Comparison of ENCODE assay signal across 28 cellular contexts in genomic region chr2:223032187-223033142, GRCh38. TPM values are rescaled to one million over a fixed set of nuclear protein-coding genes. Genes with fewer than 3 reads are reported as not detected.
DNase-seq lines count a peak whose midpoint lies in the region; ATAC-seq, FAIRE-seq and TF ChIP-seq lines count a peak whose summit lies in the region.
"Had no signal": no experiment of that assay in that cellular context is flagged by ENCODE, and none has a peak within 500 bp of the region (broad histone marks: within the 10 kb centered on the region; RNA-seq: fewer than 3 reads in every experiment).

No MANE protein-coding gene starts in this region.

- H3K9ac ChIP-seq in K562 (ENCODE audit: insufficient read depth in 1 of 2, low read depth in 2 of 2, low read length in 2 of 2), result no peak overlapping the region
- H3K9ac ChIP-seq: GM23248 had no signal

- H4K20me1 ChIP-seq in K562 (replicated peaks; ENCODE audit: control insufficient read depth, insufficient read depth, low read length) (no peaks in the 10 kb centered on the region), osteoblast (ENCODE audit: insufficient read depth, low read length) (no peaks in the 10 kb centered on the region)

- CTCF ChIA-PET in K562 (lab: Yijun Ruan, JAX; ENCODE audit: low intra/inter-chr PET ratio), result no interaction called here

- TF ChIP-seq RAD21 in K562 (CRISPR knock-in tag; conservative IDR thresholded peaks at IDR 0.05 in 1 of 2, IDR thresholded peaks at IDR 0.05 in 1 of 2), result no peak

- in situ Hi-C loops in K562 (cut with MboI), result no loop called here

- TF ChIP-seq EP300 in K562 (IDR thresholded peaks at IDR 0.05; ENCODE audit: low read length), result no peak

- no peaks in the 10 kb centered on the region for H3K9me1 ChIP-seq in K562 (ENCODE audit: control insufficient read depth, insufficient read depth, low read length)

- ATAC-seq in K562 (no peak), GM21528 (IDR thresholded peaks at IDR 0.05; ENCODE audit: low FRiP score, unreplicated experiment) (no peak)
- ATAC-seq: heart left ventricle; mucosa of descending colon; natural killer cell treated with Interleukin-12 subunit alpha and Interleukin-12 subunit beta and Interleukin-15 and Interleukin-18, amount 100 ng/mL, for 72 hours had no signal

- H3K4me1 ChIP-seq in K562 (replicated peaks in 1 of 2; ENCODE audit: control insufficient read depth in 2 of 2, insufficient read depth in 2 of 2, low read length in 2 of 2) (no peaks in the 10 kb centered on the region), osteoblast (ENCODE audit: insufficient read depth, low read length) (peaks cover 1% of the 10 kb centered on the region), small intestine (ENCODE audit: control insufficient read depth in 2 of 2, insufficient read depth in 1 of 2, low read depth in 1 of 2, low read length in 1 of 2) (no peaks in the 10 kb centered on the region)
- H3K4me1 ChIP-seq: ascending aorta, heart left ventricle, SJCRH30, spleen had no signal

- DNase-seq in EH (ENCODE audit: low read depth) (peak; percentile 71), M059J (ENCODE audit: low read depth) (peak; percentile 73), K562 (ENCODE audit: extremely low read depth in 1 of 4, low spot score in 3 of 4) (no peak), osteoblast (ENCODE audit: insufficient read length, low spot score, missing footprints) (peak; percentile 75), small intestine (no peak)
- no peak for DNase-seq in activated effector memory CD4-positive, alpha-beta T cell treated with anti-CD3 and anti-CD28 coated beads, Interleukin-2, amount 50 U/mL, for 16 hours
- DNase-seq: activated CD4-positive, alpha-beta memory T cell treated with anti-CD3 and anti-CD28 coated beads for 36 hours; activated CD4-positive, CD25-positive, alpha-beta regulatory T cell treated with anti-CD3 and anti-CD28 coated beads, Interleukin-2, amount 50 U/mL, for 72 hours; activated CD8-positive, alpha-beta memory T cell treated with anti-CD3 and anti-CD28 coated beads, Interleukin-2, amount 50 U/mL, for 48 hours; DMS79; dorsolateral prefrontal cortex; GM23248; heart left ventricle; MM.1S; mucosa of descending colon; NCI-H2029 treated with DMSO at 0.1 percent for 48 hours; NCI-H345; NCI-H748 treated with DMSO at 0.1 percent for 48 hours; retina; SJCRH30; spleen; T-helper 1 cell; tibial artery had no signal

- FAIRE-seq in K562 (lab: Jason Lieb, UNC) (no peak), small intestine (lab: Jason Lieb, UNC) (no peak)
- FAIRE-seq: TTC549 had no signal

- TF ChIP-seq CTCF in K562 (IDR thresholded peaks at IDR 0.05 in 2 of 3, conservative IDR thresholded peaks at IDR 0.05 in 1 of 3; ENCODE audit: insufficient read depth in 2 of 3, low read depth in 1 of 3, low read length in 3 of 3) (no peak), osteoblast (IDR thresholded peaks at IDR 0.05; ENCODE audit: extremely low read depth, low read depth, low read length) (no peak)

- H3K27ac ChIP-seq in K562 (ENCODE audit: extremely low read depth, low read depth, low read length) (no peak overlapping the region), osteoblast (ENCODE audit: low read depth, low read length) (no peak overlapping the region), small intestine (ENCODE audit: low read depth in 1 of 2, low read length in 1 of 2) (no peak overlapping the region)
- H3K27ac ChIP-seq: ascending aorta, dorsolateral prefrontal cortex, GM23248, heart left ventricle, SJCRH30, spleen, tibial artery had no signal

- no TSS peak for BruUV-seq in K562 (replicated peaks; lab: Mats Ljungman, UMichigan)

- no peaks in the 10 kb centered on the region for H3K27me3 ChIP-seq in K562 (ENCODE audit: control insufficient read depth in 2 of 2, insufficient read depth in 2 of 2, low read length in 2 of 2)
- H3K27me3 ChIP-seq in osteoblast (ENCODE audit: insufficient read depth, low read length), result no peaks in the 10 kb centered on the region
- no peaks in the 10 kb centered on the region for H3K27me3 ChIP-seq in small intestine (ENCODE audit: control insufficient read depth in 2 of 2, insufficient read depth in 2 of 2, low read length in 2 of 2)
- H3K27me3 ChIP-seq: ascending aorta, dorsolateral prefrontal cortex, heart left ventricle, SJCRH30, spleen, tibial artery had no signal

- H3K4me3 ChIP-seq in K562 (no peak overlapping the region), osteoblast (ENCODE audit: insufficient read depth, low read length) (no peak overlapping the region), small intestine (ENCODE audit: low read depth in 1 of 2, low read length in 2 of 2) (no peak overlapping the region)
- H3K4me3 ChIP-seq: ascending aorta, dorsolateral prefrontal cortex, GM23248, heart left ventricle, mucosa of descending colon, SJCRH30, spleen, tibial artery had no signal

- WGBS in K562 (ENCODE audit: insufficient coverage, low coverage, missing lambda C conversion rate), result 28% methylated on average over 5 of the region's 8 CpGs
- 76 to 84% (median 77%) methylated on average over 8 of the region's 8 CpGs for WGBS in small intestine, 3 donors

- H3K4me2 ChIP-seq in K562 (ENCODE audit: insufficient read depth, low read length), result no peak overlapping the region
- no peak overlapping the region for H3K4me2 ChIP-seq in osteoblast (ENCODE audit: insufficient read depth, low read length)

- POLR2A ChIA-PET in K562 (lab: Yijun Ruan, JAX), result interaction anchor here (1.0 kb wide), 1 partner anchor 22 kb away, joined by 3 read pairs; no protein-coding TSS in a partner anchor

- intact Hi-C loops in K562 (cut with micrococcal nuclease), result no loop called here

- H2AFZ ChIP-seq in K562 (ENCODE audit: low read depth, low read length) (no peak overlapping the region), osteoblast (ENCODE audit: low read length) (no peak overlapping the region)
- H2AFZ ChIP-seq: GM23248 had no signal

- H3K36me3 ChIP-seq in K562 (ENCODE audit: control insufficient read depth, insufficient read depth, low read length) (no peaks in the 10 kb centered on the region), osteoblast (ENCODE audit: insufficient read depth, low read length) (no peaks in the 10 kb centered on the region), small intestine (ENCODE audit: control insufficient read depth in 2 of 2, insufficient read depth in 2 of 2, low read length in 2 of 2) (no peaks in the 10 kb centered on the region)
- H3K36me3 ChIP-seq: ascending aorta, heart left ventricle, SJCRH30, spleen, tibial artery had no signal

- no peaks in the 10 kb centered on the region for H3K9me3 ChIP-seq in K562 (replicated peaks; ENCODE audit: control insufficient read depth, insufficient read depth, low read depth, low read length)
- peaks cover 8% of the 10 kb centered on the region for H3K9me3 ChIP-seq in osteoblast (ENCODE audit: low read depth, low read length)
- H3K9me3 ChIP-seq in small intestine (ENCODE audit: control insufficient read depth, low read depth), result no peaks in the 10 kb centered on the region
- H3K9me3 ChIP-seq: ascending aorta, tibial artery had no signal

- TF ChIP-seq POLR2A in K562 (conservative IDR thresholded peaks at IDR 0.05), result no peak

- H3K79me2 ChIP-seq in K562 (ENCODE audit: control insufficient read depth, insufficient read depth, low read length) (no peaks in the 10 kb centered on the region), osteoblast (ENCODE audit: insufficient read depth, low read length) (no peaks in the 10 kb centered on the region)

TF ChIP-seq in K562, 482 proteins besides CTCF, POLR2A, EP300 and RAD21 (continues in another document):
- TF ChIP-seq MCM5 (IDR thresholded peaks at IDR 0.05; ENCODE audit: low read depth) (no peak), ZNF561 (CRISPR knock-in tag; conservative IDR thresholded peaks at IDR 0.05) (no peak), ZNF143 (CRISPR knock-in tag; IDR thresholded peaks at IDR 0.05) (no peak), GATA2 (CRISPR knock-in tag; IDR thresholded peaks at IDR 0.05) (no peak), TBL1XR1 (IDR thresholded peaks at IDR 0.05; ENCODE audit: low read length in 2 of 2) (no peak), SMARCE1 (IDR thresholded peaks at IDR 0.05) (no peak), PHF21A (IDR thresholded peaks at IDR 0.05; ENCODE audit: borderline replicate concordance, low read depth) (no peak), ZNF444 (CRISPR knock-in tag; IDR thresholded peaks at IDR 0.05) (no peak), ZNF699 (CRISPR knock-in tag; IDR thresholded peaks at IDR 0.05; ENCODE audit: insufficient replicate concordance) (no peak), THRA (IDR thresholded peaks at IDR 0.05) (no peak)

RNA-seq across cellular contexts. Expression of gene KCNE4, which starts 19.5 kb away (rescaled TPM):
- total RNA-seq in M059J (2014; rRNA removed; shearing (Covaris generic)), result 11.4 and 14.5 TPM in 2 replicates
- total RNA-seq in K562 (2011; cell fraction: chromatin; rRNA removed; ENCODE audit: low replicate concordance), result 0.09 TPM in 1 of 2 replicates, not detected in the other
- not detected in 2 replicates for total RNA-seq in K562 (2011; cell fraction: nucleolus; rRNA removed)
- not detected in 2 replicates for total RNA-seq in K562 (2011; cell fraction: nucleoplasm; rRNA removed)
- total RNA-seq in K562 (2014; rRNA removed) (not detected in 2 replicates), K562 (2014; rRNA removed; fragmentation: Illumina TruSeq; extraction: Trizol) (not detected in 2 replicates), K562 (2015; rRNA removed; fragmentation: Illumina TruSeq; extraction: Trizol) (not detected in 2 replicates), K562 (2021) (not detected in 2 replicates), osteoblast (37.6 and 40.4 TPM in 2 replicates)
- polyA plus RNA-seq in K562 (2011; rRNA removed) (not detected in 2 replicates), K562 (2014; fragmentation: Illumina TruSeq; extraction: Trizol) (not detected in 2 replicates), K562 (2014; fragmentation: Nextera tagmentation; extraction: Ambion mirVana) (not detected), K562 (2014; rRNA removed) (not detected in 2 replicates), small intestine (1 to 10 TPM in 1 of 3 donors, under 1 TPM in 1, not detected in 1; 0.54 to 2.5 TPM)
- 0.01 TPM in 1 of 2 replicates, not detected in the other for polyA plus RNA-seq in K562 (2011; cell fraction: cytosol; rRNA removed)
- not detected in 2 replicates for polyA plus RNA-seq in K562 (2011; cell fraction: nucleus; rRNA removed)
- 0.04 TPM in 1 of 2 replicates, not detected in the other for polyA plus RNA-seq in K562 (2012)
- 0.09 TPM in 1 of 2 replicates, not detected in the other for polyA minus RNA-seq in K562 (2011; rRNA and poly(A)+ RNA removed)
- polyA minus RNA-seq in K562 (2011; cell fraction: cytosol; rRNA and poly(A)+ RNA removed), result not detected in 2 replicates
- not detected in 2 replicates for polyA minus RNA-seq in K562 (2011; cell fraction: nucleus; rRNA and poly(A)+ RNA removed)
- total RNA-seq: activated CD4-positive, alpha-beta memory T cell treated with anti-CD3 and anti-CD28 coated beads for 36 hours; natural killer cell treated with Interleukin-12 subunit alpha and Interleukin-12 subunit beta and Interleukin-15 and Interleukin-18, amount 100 ng/mL, for 72 hours had no signal
- polyA plus RNA-seq: CD14-positive monocyte had no signal

Comparison
In these comparisons a context has a peak if more than half of its experiments do, and no peak if none do; other contexts are left out.
1. DNase-seq: peak in EH (single experiment), M059J (single experiment) and osteoblast (single experiment); none in K562 (0 of 4), activated effector memory CD4-positive, alpha-beta T cell treated with anti-CD3 and anti-CD28 coated beads, Interleukin-2, amount 50 U/mL, for 16 hours (single experiment) and small intestine (single experiment).
2. RNA of gene KCNE4, which starts 19.5 kb away (total RNA-seq): 37.6 to 40.4 TPM in osteoblast and 11.4 to 14.5 TPM in M059J; 0.09 TPM in K562; every median in the first group is over 10 times any median in the second.